In genomic region chr10:119274519-119275045, GRCh38 we compare ENCODE assay signal across 1 cellular context.
TF ChIP-seq lines count a peak whose summit lies in the region.

No MANE protein-coding gene starts in this region.

TF ChIP-seq in GM23338, 12 proteins besides CTCF, POLR2A, EP300 and RAD21 (continued from another document):
- TF ChIP-seq ETS1 (IDR thresholded peaks at IDR 0.05) (no peak), ZNF114 (CRISPR knock-in tag; IDR thresholded peaks at IDR 0.05) (no peak), EZH2phosphoT487 (IDR thresholded peaks at IDR 0.05; ENCODE audit: unreplicated experiment) (no peak), ZNF462 (CRISPR knock-in tag; IDR thresholded peaks at IDR 0.05) (no peak), JUNB (IDR thresholded peaks at IDR 0.05; ENCODE audit: unreplicated experiment) (no peak), CREB1 (CRISPR knock-in tag; IDR thresholded peaks at IDR 0.05; ENCODE audit: low read depth) (no peak), POLR2AphosphoS5 (IDR thresholded peaks at IDR 0.05; ENCODE audit: low read depth) (no peak), ZNF331 (CRISPR knock-in tag; IDR thresholded peaks at IDR 0.05; ENCODE audit: low read depth) (no peak), STAT1 (IDR thresholded peaks at IDR 0.05; ENCODE audit: unreplicated experiment) (no peak), NANOG (IDR thresholded peaks at IDR 0.05; ENCODE audit: borderline replicate concordance) (no peak)
